8 cellular contexts compared by ENCODE assay signal in the genomic region with DNA sequence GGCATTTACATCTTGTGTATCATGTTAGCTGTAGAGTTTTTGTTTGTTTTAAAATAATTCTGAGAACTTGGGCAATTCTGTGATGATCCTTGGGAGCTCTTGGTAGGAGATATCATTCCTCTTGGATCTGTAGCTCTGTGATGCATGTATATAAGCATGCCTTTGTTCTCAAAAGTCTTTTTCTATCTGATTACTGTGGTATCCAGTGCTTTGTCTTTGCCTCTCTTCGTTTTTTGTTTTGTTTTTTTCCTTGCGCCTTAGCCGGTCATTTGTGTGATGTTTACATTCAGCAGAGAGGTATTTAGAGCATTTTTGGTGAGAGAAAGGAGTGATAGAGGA.
DNase-seq lines count a peak whose midpoint lies in the region; ATAC-seq, FAIRE-seq and TF ChIP-seq lines count a peak whose summit lies in the region.

No MANE protein-coding gene starts in this region.

- POLR2A ChIA-PET in HepG2 (lab: Yijun Ruan, JAX) = no interaction called here

- no TSS peak for BruUV-seq in HepG2 (replicated peaks; lab: Mats Ljungman, UMichigan)

- TF ChIP-seq CTCF in body of pancreas (IDR thresholded peaks at IDR 0.05) = no peak
- TF ChIP-seq CTCF in HepG2 (CRISPR knock-in tag; IDR thresholded peaks at IDR 0.05) = no peak
- no peak for TF ChIP-seq CTCF in thyroid gland (IDR thresholded peaks at IDR 0.05)

- no peak overlapping the region for H3K27ac Mint-ChIP-seq in activated CD8-positive, alpha-beta memory T cell treated with anti-CD3 and anti-CD28 coated beads, Interleukin-2, amount 10 ng/mL, durations not matched to agents 7 days and 5 days

- H3K79me2 ChIP-seq in HepG2 (ENCODE audit: insufficient read depth, low read length) = no peaks in the 10 kb centered on the region

- no peaks in the 10 kb centered on the region for H4K20me1 ChIP-seq in HepG2 (ENCODE audit: insufficient read depth, low read length)

- H3K4me1 Mint-ChIP-seq in activated CD8-positive, alpha-beta memory T cell treated with anti-CD3 and anti-CD28 coated beads, Interleukin-2, amount 10 ng/mL, durations not matched to agents 7 days and 5 days = peaks cover 10% of the 10 kb centered on the region

- CTCF ChIA-PET in activated CD8-positive, alpha-beta memory T cell treated with anti-CD3 and anti-CD28 coated beads, Interleukin-2, amount 10 ng/mL, durations not matched to agents 7 days and 5 days (lab: Charles Lee) = interaction anchor here (2.9 kb wide), 1 partner anchor 10 kb away, joined by 19 read pairs; no protein-coding TSS in a partner anchor
- CTCF ChIA-PET in HepG2 (lab: Yijun Ruan, JAX; ENCODE audit: low intra/inter-chr PET ratio, low total read pairs) = no interaction called here

- peaks cover 13% of the 10 kb centered on the region for H3K27me3 Mint-ChIP-seq in activated CD8-positive, alpha-beta memory T cell treated with anti-CD3 and anti-CD28 coated beads, Interleukin-2, amount 10 ng/mL, durations not matched to agents 7 days and 5 days

- no peak for ATAC-seq in activated CD8-positive, alpha-beta memory T cell treated with anti-CD3 and anti-CD28 coated beads, Interleukin-2, amount 10 ng/mL, durations not matched to agents 7 days and 5 days
- ATAC-seq in body of pancreas (no peak), HepG2 (peak; percentile 28), HG02885 (IDR thresholded peaks at IDR 0.05; ENCODE audit: poor library complexity, unreplicated experiment) (no peak), GM19455 (IDR thresholded peaks at IDR 0.05; ENCODE audit: unreplicated experiment) (no peak)

- no peaks in the 10 kb centered on the region for H3K9me3 Mint-ChIP-seq in activated CD8-positive, alpha-beta memory T cell treated with anti-CD3 and anti-CD28 coated beads, Interleukin-2, amount 10 ng/mL, durations not matched to agents 7 days and 5 days (ENCODE audit: low read depth)

- no peak for DNase-seq in activated CD8-positive, alpha-beta memory T cell treated with anti-CD3 and anti-CD28 coated beads, Interleukin-2, amount 10 ng/mL, durations not matched to agents 7 days and 5 days
- DNase-seq in activated CD8-positive, alpha-beta memory T cell treated with anti-CD3 and anti-CD28 coated beads, Interleukin-2, amount 50 U/mL, for 4 hours = no peak
- DNase-seq in body of pancreas = no peak
- DNase-seq in HepG2 (ENCODE audit: low spot score) = no peak
- DNase-seq in thyroid gland = no peak
- DNase-seq in CD1c-positive myeloid dendritic cell (ENCODE audit: extremely low spot score) = no peak

- H3K9me3 ChIP-seq in body of pancreas = no peaks in the 10 kb centered on the region
- no peaks in the 10 kb centered on the region for H3K9me3 ChIP-seq in HepG2 (ENCODE audit: low read length)
- H3K9me3 ChIP-seq in thyroid gland = no peaks in the 10 kb centered on the region

- peaks cover 13% of the 10 kb centered on the region for H3K4me1 ChIP-seq in body of pancreas
- peaks cover 7% of the 10 kb centered on the region for H3K4me1 ChIP-seq in HepG2 (ENCODE audit: insufficient read depth, low read length)
- H3K4me1 ChIP-seq in thyroid gland = peaks cover 10 to 26% of the 10 kb centered on the region in 2 donors

- H3K4me3 Mint-ChIP-seq in activated CD8-positive, alpha-beta memory T cell treated with anti-CD3 and anti-CD28 coated beads, Interleukin-2, amount 10 ng/mL, durations not matched to agents 7 days and 5 days = peak overlapping the region; percentile 74

- 14 to 24% methylated on average over 3 of the region's 3 CpGs for WGBS in body of pancreas, 2 donors
- 45% methylated on average over 3 of the region's 3 CpGs for WGBS in HepG2 (ENCODE audit: low lambda C conversion rate)
- WGBS in thyroid gland, 2 donors = 39 to 54% methylated on average over 3 of the region's 3 CpGs

- H3K27me3 ChIP-seq in body of pancreas (no peaks in the 10 kb centered on the region), HepG2 (ENCODE audit: control insufficient read depth in 1 of 2, insufficient read depth in 2 of 2, low read length in 2 of 2) (no peaks in the 10 kb centered on the region), thyroid gland (no peaks in the 10 kb centered on the region)

- no peak overlapping the region for H2AFZ ChIP-seq in HepG2 (ENCODE audit: low read length)

- H3K27ac ChIP-seq in body of pancreas = peak overlapping the region in 3 of 4 donors; percentile 61 to 74 (median 71)
- H3K27ac ChIP-seq in HepG2 (ENCODE audit: extremely low read length, insufficient read depth, low read length) = no peak overlapping the region
- H3K27ac ChIP-seq in thyroid gland = peak overlapping the region; percentile 31 to 91 (median 74)

- no peak for FAIRE-seq in HepG2 (lab: Jason Lieb, UNC)

- H3K4me3 ChIP-seq in body of pancreas (no peak overlapping the region), HepG2 (replicated peaks in 1 of 3; ENCODE audit: insufficient read depth in 1 of 3, low read depth in 2 of 3, low read length in 3 of 3) (peak overlapping the region in 1 of 3 experiments; percentile 55; a peak in 2 of 6 replicates), thyroid gland (replicated peaks in 1 of 3) (peak overlapping the region in 2 of 3 donors; percentile 47 to 77)

- no peak for TF ChIP-seq EP300 in HepG2 (IDR thresholded peaks at IDR 0.05; ENCODE audit: low read depth in 2 of 2, low read length in 2 of 2)
- TF ChIP-seq EP300 in HepG2 (CRISPR knock-in tag; IDR thresholded peaks at IDR 0.05; ENCODE audit: borderline replicate concordance) = no peak

- intact Hi-C loops in body of pancreas (cut with DNase I) (no loop called here), HepG2 (cut with micrococcal nuclease; ENCODE audit: unreplicated experiment) (no loop called here), thyroid gland (cut with DNase I) (no loop called here)

- H3K9ac ChIP-seq in HepG2 (ENCODE audit: insufficient read depth, low read depth, low read length) = no peak overlapping the region

- TF ChIP-seq POLR2A in body of pancreas (IDR thresholded peaks at IDR 0.05) (no peak), HepG2 (IDR thresholded peaks at IDR 0.05; ENCODE audit: insufficient read depth in 1 of 2, low read depth in 2 of 2, low read length in 2 of 2) (no peak), thyroid gland (IDR thresholded peaks at IDR 0.05) (no peak)

- peak overlapping the region; percentile 79 for H3K4me2 ChIP-seq in HepG2 (ENCODE audit: low read depth, low read length)

- no peak for TF ChIP-seq RAD21 in HepG2 (CRISPR knock-in tag; IDR thresholded peaks at IDR 0.05)

- in situ Hi-C loops in HepG2 (cut with HindIII; ENCODE audit: extremely low pct_ligation_motif_present, low pct_unique_long_range_greater_than_20kb) = no loop called here

- H3K36me3 ChIP-seq in body of pancreas (replicated peaks in 1 of 2; ENCODE audit: insufficient read depth in 1 of 2, low read depth in 2 of 2) (no peaks in the 10 kb centered on the region), HepG2 (replicated peaks in 1 of 2; ENCODE audit: control insufficient read depth in 1 of 2, insufficient read depth in 2 of 2, low read length in 2 of 2) (no peaks in the 10 kb centered on the region), thyroid gland (no peaks in the 10 kb centered on the region)

- H3K36me3 Mint-ChIP-seq in activated CD8-positive, alpha-beta memory T cell treated with anti-CD3 and anti-CD28 coated beads, Interleukin-2, amount 10 ng/mL, durations not matched to agents 7 days and 5 days = peaks cover 13% of the 10 kb centered on the region

TF ChIP-seq in HepG2, 621 proteins besides CTCF, POLR2A, EP300 and RAD21 (continues in another document):
- TF ChIP-seq, protein P1, sequence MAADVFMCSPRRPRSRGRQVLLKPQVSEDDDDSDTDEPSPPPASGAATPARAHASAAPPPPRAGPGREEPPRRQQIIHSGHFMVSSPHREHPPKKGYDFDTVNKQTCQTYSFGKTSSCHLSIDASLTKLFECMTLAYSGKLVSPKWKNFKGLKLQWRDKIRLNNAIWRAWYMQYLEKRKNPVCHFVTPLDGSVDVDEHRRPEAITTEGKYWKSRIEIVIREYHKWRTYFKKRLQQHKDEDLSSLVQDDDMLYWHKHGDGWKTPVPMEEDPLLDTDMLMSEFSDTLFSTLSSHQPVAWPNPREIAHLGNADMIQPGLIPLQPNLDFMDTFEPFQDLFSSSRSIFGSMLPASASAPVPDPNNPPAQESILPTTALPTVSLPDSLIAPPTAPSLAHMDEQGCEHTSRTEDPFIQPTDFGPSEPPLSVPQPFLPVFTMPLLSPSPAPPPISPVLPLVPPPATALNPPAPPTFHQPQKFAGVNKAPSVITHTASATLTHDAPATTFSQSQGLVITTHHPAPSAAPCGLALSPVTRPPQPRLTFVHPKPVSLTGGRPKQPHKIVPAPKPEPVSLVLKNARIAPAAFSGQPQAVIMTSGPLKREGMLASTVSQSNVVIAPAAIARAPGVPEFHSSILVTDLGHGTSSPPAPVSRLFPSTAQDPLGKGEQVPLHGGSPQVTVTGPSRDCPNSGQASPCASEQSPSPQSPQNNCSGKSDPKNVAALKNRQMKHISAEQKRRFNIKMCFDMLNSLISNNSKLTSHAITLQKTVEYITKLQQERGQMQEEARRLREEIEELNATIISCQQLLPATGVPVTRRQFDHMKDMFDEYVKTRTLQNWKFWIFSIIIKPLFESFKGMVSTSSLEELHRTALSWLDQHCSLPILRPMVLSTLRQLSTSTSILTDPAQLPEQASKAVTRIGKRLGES (CRISPR knock-in tag; IDR thresholded peaks at IDR 0.05; ENCODE audit: borderline replicate concordance) = no peak
- TF ChIP-seq MAFG (CRISPR knock-in tag; IDR thresholded peaks at IDR 0.05) (no peak), SMAD1 (CRISPR knock-in tag; IDR thresholded peaks at IDR 0.05; ENCODE audit: borderline replicate concordance, low read depth) (no peak), NFKB2 (CRISPR knock-in tag; IDR thresholded peaks at IDR 0.05; ENCODE audit: borderline replicate concordance) (no peak), MYNN (CRISPR knock-in tag; IDR thresholded peaks at IDR 0.05; ENCODE audit: low read depth) (no peak), SOX13 (IDR thresholded peaks at IDR 0.05) (no peak), SOX13 (CRISPR knock-in tag; conservative IDR thresholded peaks at IDR 0.05 in 1 of 2, IDR thresholded peaks at IDR 0.05 in 1 of 2) (no peak), RBAK (CRISPR knock-in tag; IDR thresholded peaks at IDR 0.05) (no peak)
- TF ChIP-seq, protein P2, sequence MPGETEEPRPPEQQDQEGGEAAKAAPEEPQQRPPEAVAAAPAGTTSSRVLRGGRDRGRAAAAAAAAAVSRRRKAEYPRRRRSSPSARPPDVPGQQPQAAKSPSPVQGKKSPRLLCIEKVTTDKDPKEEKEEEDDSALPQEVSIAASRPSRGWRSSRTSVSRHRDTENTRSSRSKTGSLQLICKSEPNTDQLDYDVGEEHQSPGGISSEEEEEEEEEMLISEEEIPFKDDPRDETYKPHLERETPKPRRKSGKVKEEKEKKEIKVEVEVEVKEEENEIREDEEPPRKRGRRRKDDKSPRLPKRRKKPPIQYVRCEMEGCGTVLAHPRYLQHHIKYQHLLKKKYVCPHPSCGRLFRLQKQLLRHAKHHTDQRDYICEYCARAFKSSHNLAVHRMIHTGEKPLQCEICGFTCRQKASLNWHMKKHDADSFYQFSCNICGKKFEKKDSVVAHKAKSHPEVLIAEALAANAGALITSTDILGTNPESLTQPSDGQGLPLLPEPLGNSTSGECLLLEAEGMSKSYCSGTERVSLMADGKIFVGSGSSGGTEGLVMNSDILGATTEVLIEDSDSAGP (CRISPR knock-in tag; IDR thresholded peaks at IDR 0.05; ENCODE audit: borderline replicate concordance) = no peak

Comparison
In these comparisons a context has a peak if more than half of its experiments do, and no peak if none do; other contexts are left out.
1. H3K4me3 ChIP-seq: peak in thyroid gland (2 of 3); none in body of pancreas (0 of 2).